In the genomic region with DNA sequence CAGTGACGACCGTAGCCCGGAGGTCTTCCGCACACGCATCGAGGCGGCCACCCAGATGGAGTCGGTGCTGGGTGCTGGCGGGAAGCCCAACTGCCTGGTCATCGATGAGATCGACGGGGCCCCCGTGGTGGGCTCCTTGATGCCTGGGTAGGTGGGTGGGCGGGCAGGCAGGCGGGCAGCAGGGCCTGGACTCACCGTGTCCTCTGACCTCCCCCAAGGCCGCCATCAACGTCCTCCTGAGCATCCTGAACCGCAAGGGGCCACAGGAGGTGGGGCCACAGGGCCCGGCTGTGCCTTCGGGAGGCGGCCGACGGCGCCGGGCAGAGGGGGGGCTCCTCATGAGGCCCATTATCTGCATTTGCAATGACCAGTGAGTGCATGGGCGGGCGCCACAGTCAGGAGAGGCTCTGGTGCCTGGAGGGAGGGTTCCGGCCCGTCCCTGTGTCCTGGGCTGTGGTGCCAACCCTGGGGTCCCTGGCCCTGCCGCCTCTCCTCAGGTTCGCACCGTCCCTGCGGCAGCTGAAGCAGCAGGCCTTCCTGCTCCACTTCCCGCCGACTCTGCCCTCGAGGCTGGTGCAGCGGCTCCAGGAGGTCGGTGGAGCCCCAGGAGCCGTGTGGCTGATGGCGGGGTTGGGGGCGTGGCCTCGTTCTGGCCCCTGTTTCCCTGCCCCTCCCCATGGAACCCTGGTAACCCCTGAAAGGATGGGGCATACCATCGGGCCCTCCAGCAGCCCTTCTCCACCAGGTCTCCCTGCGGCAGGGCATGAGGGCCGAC, we compare ENCODE assay signal across 12 cellular contexts. TPM values are rescaled to one million over a fixed set of nuclear protein-coding genes. Genes with fewer than 3 reads are reported as not detected.
"Had no signal": no experiment of that assay in that cellular context is flagged by ENCODE, and none has a peak within 500 bp of the region (broad histone marks: within the 10 kb centered on the region; RNA-seq: fewer than 3 reads in every experiment).

No MANE protein-coding gene starts in this region.

- FAIRE-seq: H1, H54 had no signal

- H3K9ac ChIP-seq: GM23248 had no signal

- ATAC-seq: GM23338, HCT116 had no signal

- H3K4me2 ChIP-seq: GM23338 had no signal

- DNase-seq: GM23248, GOT3, H7, H9, HCEC 1CT, HFFc6 had no signal

- H3K4me1 ChIP-seq: HAP-1 had no signal

- H3K4me3 ChIP-seq: GM23248, GM23338, HAP-1 had no signal

- H3K9me3 ChIP-seq: HAP-1 had no signal

- H2AFZ ChIP-seq: GM23248, GM23338 had no signal

- H3K27ac ChIP-seq: GM23248 had no signal

RNA-seq across cellular contexts. Expression of gene GNG13, which starts 8.1 kb away (rescaled TPM):
- total RNA-seq: GM23248, GM23338, H1, H4, H7, H9, HFFc6 had no signal
- polyA plus RNA-seq: GM23248, H1 had no signal

RNA-seq across cellular contexts. Expression of gene MSLN, which starts 31.9 kb away (rescaled TPM):
- total RNA-seq: GM23248, H4, H7 had no signal
- polyA plus RNA-seq: GM23248, GM23338 had no signal
